ENCODE assay signal across 8 cellular contexts in the genomic region with DNA sequence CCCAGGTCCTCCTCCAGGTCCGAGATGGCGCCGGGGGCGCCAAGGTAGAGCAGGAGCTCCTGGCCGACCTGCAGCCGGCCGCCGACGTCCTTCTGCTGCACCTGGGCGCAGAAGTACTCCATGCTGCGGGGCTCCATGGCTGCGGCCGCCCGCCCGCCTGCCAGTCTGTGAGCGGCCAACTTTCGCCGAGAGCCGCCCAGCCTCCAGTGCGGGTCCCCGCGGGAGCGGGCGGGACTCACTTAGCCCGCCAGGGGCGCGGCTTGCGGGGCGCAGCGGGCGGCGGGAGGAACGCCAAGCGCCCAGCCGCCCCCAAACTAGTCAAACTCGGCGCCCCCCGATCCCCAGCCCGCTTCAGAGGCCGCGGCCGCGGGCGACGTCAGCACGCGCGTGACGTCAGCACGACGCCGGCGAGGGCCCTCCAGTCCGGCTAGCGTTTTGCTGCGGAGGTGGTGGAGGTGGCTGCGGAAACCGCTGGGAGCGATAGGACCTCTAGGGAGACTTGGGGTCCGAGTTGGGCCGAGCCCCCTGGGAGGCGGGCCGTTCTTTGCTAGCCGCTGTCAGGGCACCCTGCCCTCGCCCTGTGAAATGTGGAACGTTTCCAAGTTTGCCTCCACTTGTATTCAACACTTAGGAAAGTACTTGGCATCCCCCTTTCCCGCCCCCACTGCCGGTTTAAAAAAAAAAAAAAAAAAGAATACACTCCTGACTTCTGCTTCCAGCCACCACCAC. TPM values are rescaled to one million over a fixed set of nuclear protein-coding genes. Genes with fewer than 3 reads are reported as not detected.
DNase-seq lines count a peak whose midpoint lies in the region; ATAC-seq and TF ChIP-seq lines count a peak whose summit lies in the region.

A gene (minus strand): TSS at position 389 of the 729 bp plus-strand sequence. CDS start 252 bp downstream, at position 137.

- H4K20me1 ChIP-seq in Loucy (ENCODE audit: insufficient read depth, low read length, poor library complexity, severe bottlenecking) = peaks cover 38% of the 10 kb centered on the region

- H3K27ac ChIP-seq in foreskin keratinocyte = peak within 1 kb of the TSS; percentile 87

- no peaks in the 10 kb centered on the region for H3F3A ChIP-seq in Loucy (ENCODE audit: low read depth)

- H2AFZ ChIP-seq in Loucy (ENCODE audit: low read length) (peak within 1 kb of the TSS; percentile 99), neuron (ENCODE audit: low read depth, low read length) (peak within 1 kb of the TSS; percentile 99)

- ATAC-seq in foreskin keratinocyte = peak; percentile 89

- peak within 1 kb of the TSS; percentile 80 for H3K9ac ChIP-seq in Loucy (ENCODE audit: low read depth, low read length, poor library complexity, severe bottlenecking)

- H3K9me3 ChIP-seq in Loucy (ENCODE audit: insufficient read depth, low read depth, low read length) (no peaks in the 10 kb centered on the region), neuron (ENCODE audit: low read length) (no peaks in the 10 kb centered on the region)

- no peak for TF ChIP-seq CTCF in Loucy (conservative IDR thresholded peaks at IDR 0.05; ENCODE audit: low read length)
- TF ChIP-seq CTCF in foreskin keratinocyte (conservative IDR thresholded peaks at IDR 0.05) = peak; percentile 11

- peaks cover 48% of the 10 kb centered on the region for H3K79me2 ChIP-seq in Loucy (ENCODE audit: insufficient read depth, low read length)

- H3K4me1 ChIP-seq in Loucy (ENCODE audit: insufficient read depth, low read length, poor library complexity, severe bottlenecking) (peaks cover 38% of the 10 kb centered on the region), foreskin keratinocyte (peaks cover 18% of the 10 kb centered on the region), neuron (ENCODE audit: insufficient read depth, low read length) (peaks cover 16% of the 10 kb centered on the region)

- H3K27me3 ChIP-seq in H7 (ENCODE audit: control insufficient read depth, insufficient read depth, low read length) (no peaks in the 10 kb centered on the region), Loucy (ENCODE audit: insufficient read depth, low read length, poor library complexity, severe bottlenecking) (no peaks in the 10 kb centered on the region), foreskin keratinocyte (no peaks in the 10 kb centered on the region), neuron (ENCODE audit: insufficient read depth, low read length) (peaks cover 6% of the 10 kb centered on the region)

- no peaks in the 10 kb centered on the region for H3K9me2 ChIP-seq in Loucy (replicated peaks; ENCODE audit: low read depth, low read length)

- peak; percentile 90 for DNase-seq in ELR (ENCODE audit: low read depth)
- peak; percentile 92 for DNase-seq in H7
- peak; percentile 23 for DNase-seq in SIG-M5 (lab: John Stamatoyannopoulos, UW)
- peak; percentile 81 for DNase-seq in activated gamma-delta T cell (lab: John Stamatoyannopoulos, UW)
- peak; percentile 55 to 78 for DNase-seq in foreskin keratinocyte
- peak; percentile 67 for DNase-seq in stromal cell of bone marrow (ENCODE audit: low read depth)

- peak within 1 kb of the TSS; percentile 100 for H3K4me2 ChIP-seq in Loucy (ENCODE audit: low read depth, low read length, poor library complexity, severe bottlenecking)

- no peaks in the 10 kb centered on the region for H3K36me3 ChIP-seq in H7 (replicated peaks; ENCODE audit: control insufficient read depth, insufficient read depth, low read length)
- H3K36me3 ChIP-seq in Loucy (ENCODE audit: insufficient read depth, low read length) = no peaks in the 10 kb centered on the region
- H3K36me3 ChIP-seq in neuron (ENCODE audit: insufficient read depth, low read length) = no peaks in the 10 kb centered on the region

- H3K4me3 ChIP-seq in H7 (ENCODE audit: insufficient read depth, low read depth, low read length) (peak within 1 kb of the TSS; percentile 69), Loucy (ENCODE audit: low read length, poor library complexity, severe bottlenecking) (peak within 1 kb of the TSS; percentile 94), neuron (ENCODE audit: low read length) (peak within 1 kb of the TSS; percentile 83)

RNA-seq across cellular contexts. Expression of the gene that starts here (rescaled TPM):
- total RNA-seq in H7 (2014; rRNA removed; shearing (Covaris generic)) = 41.0 and 41.1 TPM in 2 replicates
- 41.9 and 43.9 TPM in 2 replicates for total RNA-seq in foreskin keratinocyte
- 6.0 and 7.1 TPM in 2 replicates for polyA plus RNA-seq in foreskin keratinocyte

Comparison
In these comparisons a context has a peak if more than half of its experiments do, and no peak if none do; other contexts are left out.
1. Peak in every context shown above with its lines: DNase-seq, ATAC-seq, H3K4me3 ChIP-seq and H3K27ac ChIP-seq.
2. DNase-seq: peak in every context shown above with its lines; median percentile 92 in H7; 90 in ELR; 81 in activated gamma-delta T cell; 67 in stromal cell of bone marrow; 66 in foreskin keratinocyte; 23 in SIG-M5.